In genomic region chr16:21722771-21723460, GRCh38 we compare ENCODE assay signal across 22 cellular contexts. TPM values are rescaled to one million over a fixed set of nuclear protein-coding genes. Genes with fewer than 3 reads are reported as not detected.
"Had no signal": no experiment of that assay in that cellular context is flagged by ENCODE, and none has a peak within 500 bp of the region (broad histone marks: within the 10 kb centered on the region; RNA-seq: fewer than 3 reads in every experiment).

No MANE protein-coding gene starts in this region.

- H3K27me3 Mint-ChIP-seq: stimulated activated memory B cell treated with anti-CD40 and anti-IgM and Interleukin-4, amounts not matched to agents 10 μg/mL and 1 μg/mL and 100 μg/mL, for 72 hours had no signal

- H3K4me3 ChIP-seq: dorsolateral prefrontal cortex, hepatocyte, mucosa of descending colon, spleen, testis, tibial nerve, upper lobe of right lung, vagina had no signal

- H3K27me3 ChIP-seq: dorsolateral prefrontal cortex, hepatocyte, spleen, testis, tibial nerve, upper lobe of right lung, vagina had no signal

- H3K4me1 ChIP-seq: spleen, testis, tibial nerve, upper lobe of right lung, vagina had no signal

- H3K9me3 Mint-ChIP-seq: neural crest cell had no signal

- H3K4me2 ChIP-seq: hepatocyte had no signal

- DNase-seq: cortex of kidney; effector memory CD4-positive, alpha-beta T cell; foreskin melanocyte; head of caudate nucleus; mucosa of descending colon; naive thymus-derived CD8-positive, alpha-beta T cell; posterior cingulate gyrus; spleen; stimulated activated CD4-positive, alpha-beta T cell treated with anti-CD3 and anti-CD28 coated beads, Interleukin-15, amount 100 ng/mL, for 24 hours; stimulated activated CD4-positive, alpha-beta T cell treated with anti-CD3 and anti-CD28 coated beads, Interleukin-1b, Interleukin-23, amount 100 ng/mL, for 48 hours; stimulated activated CD4-positive, alpha-beta T cell treated with anti-CD3 and anti-CD28 coated beads, Interleukin-4, amount 100 ng/mL, for 24 hours; stimulated activated naive CD8-positive, alpha-beta T cell treated with anti-CD3 and anti-CD28 coated beads, Interleukin-15, amount 100 ng/mL, for 72 hours; testis; upper lobe of right lung had no signal

- H3K79me2 ChIP-seq: hepatocyte had no signal

- H2AFZ ChIP-seq: hepatocyte had no signal

- H3K27ac Mint-ChIP-seq: naive thymus-derived CD8-positive, alpha-beta T cell; stimulated activated memory B cell treated with anti-CD40 and anti-IgM and Interleukin-4, amounts not matched to agents 10 μg/mL and 1 μg/mL and 100 μg/mL, for 72 hours; stimulated activated naive CD8-positive, alpha-beta T cell treated with anti-CD3 and anti-CD28 coated beads, Interleukin-15, amount 100 ng/mL, for 72 hours had no signal

- H3K27ac ChIP-seq: dorsolateral prefrontal cortex, epithelial cell of prostate, hepatocyte, spleen, testis, tibial nerve, upper lobe of right lung, vagina had no signal

- H3K4me1 Mint-ChIP-seq: neural crest cell had no signal

- H3K4me3 Mint-ChIP-seq: naive thymus-derived CD8-positive, alpha-beta T cell; neural crest cell; stimulated activated memory B cell treated with anti-CD40 and anti-IgM and Interleukin-4, amounts not matched to agents 10 μg/mL and 1 μg/mL and 100 μg/mL, for 72 hours had no signal

- H3K36me3 ChIP-seq: spleen, tibial nerve, upper lobe of right lung, vagina had no signal

- H3K9me3 ChIP-seq: mucosa of descending colon, spleen, testis, tibial nerve, upper lobe of right lung, vagina had no signal

RNA-seq across cellular contexts. Expression of gene OTOA, which starts 59.1 kb away (rescaled TPM):
- total RNA-seq: pulmonary artery endothelial cell, vagina had no signal
- polyA plus RNA-seq: hepatocyte; naive thymus-derived CD8-positive, alpha-beta T cell had no signal
